8 cellular contexts compared by ENCODE assay signal in genomic region chr6:53794720-53795253, GRCh38. TPM values are rescaled to one million over a fixed set of nuclear protein-coding genes. Genes with fewer than 3 reads are reported as not detected.
DNase-seq lines count a peak whose midpoint lies in the region; ATAC-seq and TF ChIP-seq lines count a peak whose summit lies in the region.

LRRC1 (plus strand) TSS chr6:53795005; CDS start chr6:53795257, 252 bp downstream.

- no peaks in the 10 kb centered on the region for H3K79me2 ChIP-seq in Karpas-422 (ENCODE audit: low read length)

- H3K27ac ChIP-seq in Karpas-422 (ENCODE audit: low read length) (no peak within 1 kb of the TSS), gastroesophageal sphincter (peak within 1 kb of the TSS; percentile 30 to 88 (median 86))

- no peaks in the 10 kb centered on the region for H3K36me3 Mint-ChIP-seq in activated naive CD4-positive, alpha-beta T cell treated with anti-CD3 and anti-CD28 coated beads for 36 hours (ENCODE audit: low read depth)

- peak within 1 kb of the TSS; percentile 62 for H3K27ac Mint-ChIP-seq in activated naive CD4-positive, alpha-beta T cell treated with anti-CD3 and anti-CD28 coated beads for 36 hours

- DNase-seq in ELF-1 (ENCODE audit: low read depth, low spot score) (peak; percentile 93), Karpas-422 (peak; percentile 88), SHP77 (lab: John Stamatoyannopoulos, UW) (peak; percentile 81 to 88), occipital lobe (lab: John Stamatoyannopoulos, UW) (peak; percentile 82), superior temporal gyrus (ENCODE audit: extremely low spot score) (peak; percentile 91)
- peak; percentile 82 for DNase-seq in activated naive CD4-positive, alpha-beta T cell treated with anti-CD3 and anti-CD28 coated beads for 36 hours

- H3K9me3 Mint-ChIP-seq in activated naive CD4-positive, alpha-beta T cell treated with anti-CD3 and anti-CD28 coated beads for 36 hours: peaks cover 2% of the 10 kb centered on the region

- H3K9me2 ChIP-seq in Karpas-422 (replicated peaks; ENCODE audit: insufficient read depth, low read length): no peaks in the 10 kb centered on the region

- H3K36me3 ChIP-seq in Karpas-422 (ENCODE audit: insufficient read depth, low read length): no peaks in the 10 kb centered on the region
- H3K36me3 ChIP-seq in gastroesophageal sphincter: no peaks in the 10 kb centered on the region

- peak within 1 kb of the TSS; percentile 64 for H3K9ac ChIP-seq in Karpas-422 (ENCODE audit: low read length)

- no peak for TF ChIP-seq CTCF in gastroesophageal sphincter (IDR thresholded peaks at IDR 0.05)

- H3K27me3 ChIP-seq in Karpas-422 (ENCODE audit: low read length) (no peaks in the 10 kb centered on the region), gastroesophageal sphincter (no peaks in the 10 kb centered on the region)

- no peak for TF ChIP-seq EP300 in gastroesophageal sphincter (IDR thresholded peaks at IDR 0.05)

- ATAC-seq in GM21825 (IDR thresholded peaks at IDR 0.05; ENCODE audit: unreplicated experiment) (peak; percentile 62), gastroesophageal sphincter (peak; percentile 90)

- H2AFZ ChIP-seq in Karpas-422 (ENCODE audit: low read length): peak within 1 kb of the TSS; percentile 85

- peak; percentile 42 to 43 for TF ChIP-seq POLR2A in gastroesophageal sphincter (IDR thresholded peaks at IDR 0.05)

- H3K4me1 Mint-ChIP-seq in activated naive CD4-positive, alpha-beta T cell treated with anti-CD3 and anti-CD28 coated beads for 36 hours (ENCODE audit: low read depth): peaks cover 10% of the 10 kb centered on the region

- H3K9me3 ChIP-seq in Karpas-422 (ENCODE audit: low read length): no peaks in the 10 kb centered on the region
- no peaks in the 10 kb centered on the region for H3K9me3 ChIP-seq in gastroesophageal sphincter

- peak within 1 kb of the TSS; percentile 90 for H3K4me2 ChIP-seq in Karpas-422 (ENCODE audit: low read depth, low read length, poor library complexity, severe bottlenecking)

- CTCF ChIA-PET in activated naive CD4-positive, alpha-beta T cell treated with anti-CD3 and anti-CD28 coated beads for 36 hours (lab: Charles Lee): interaction anchor here (0.6 to 2.3 kb wide), 4 partner anchors 60 to 203 kb away, joined by 4 to 5 read pairs (median 4); no protein-coding TSS in a partner anchor

- peaks cover 19% of the 10 kb centered on the region for H3K27me3 Mint-ChIP-seq in activated naive CD4-positive, alpha-beta T cell treated with anti-CD3 and anti-CD28 coated beads for 36 hours (ENCODE audit: low read depth)

- H3K4me3 ChIP-seq in Karpas-422 (ENCODE audit: low read length) (peak within 1 kb of the TSS; percentile 71), gastroesophageal sphincter (peak within 1 kb of the TSS; percentile 71 to 74)

- no CpG with 5 or more reads among the region's 68 CpGs for WGBS in gastroesophageal sphincter (ENCODE audit: low coverage in 1 of 2), 2 donors

- peak within 1 kb of the TSS; percentile 95 for H3K4me3 Mint-ChIP-seq in activated naive CD4-positive, alpha-beta T cell treated with anti-CD3 and anti-CD28 coated beads for 36 hours

- intact Hi-C loops in activated naive CD4-positive, alpha-beta T cell treated with anti-CD3 and anti-CD28 coated beads for 36 hours (cut with micrococcal nuclease): loop anchor here (1.0 to 10.0 kb wide), 8 partner anchors 66 to 490 kb away; no protein-coding TSS in a partner anchor

- H3K4me1 ChIP-seq in Karpas-422 (ENCODE audit: low read length): peaks cover 22% of the 10 kb centered on the region
- peaks cover 0 to 41% (median 0%) of the 10 kb centered on the region in 3 donors for H3K4me1 ChIP-seq in gastroesophageal sphincter

- H4K20me1 ChIP-seq in Karpas-422 (ENCODE audit: insufficient read depth, low read depth, low read length): no peaks in the 10 kb centered on the region

RNA-seq across cellular contexts. Expression of gene LRRC1, which starts in this region (rescaled TPM):
- 0.15 and 1.4 TPM in 2 replicates for total RNA-seq in Karpas-422 (2014; rRNA removed; shearing (Covaris generic); ENCODE audit: low replicate concordance)
- total RNA-seq in activated naive CD4-positive, alpha-beta T cell treated with anti-CD3 and anti-CD28 coated beads for 36 hours: 1 to 10 TPM; 2.3 to 2.9 TPM
- total RNA-seq in gastroesophageal sphincter: 10 to 100 TPM; 12.4 to 28.3 (median 15.5) TPM
- 12.0 TPM for total RNA-seq in occipital lobe
